In genomic region chr13:75800545-75800944, GRCh38 we compare ENCODE assay signal across 21 cellular contexts.
DNase-seq lines count a peak whose midpoint lies in the region; ATAC-seq, FAIRE-seq and TF ChIP-seq lines count a peak whose summit lies in the region.
"Had no signal": no experiment of that assay in that cellular context is flagged by ENCODE, and none has a peak within 500 bp of the region (broad histone marks: within the 10 kb centered on the region; RNA-seq: fewer than 3 reads in every experiment).

No MANE protein-coding gene starts in this region.

- no peak overlapping the region for H3K4me3 Mint-ChIP-seq in astrocyte (ENCODE audit: unreplicated experiment)
- H3K4me3 Mint-ChIP-seq in nephron progenitor cell, result no peak overlapping the region
- H3K4me3 Mint-ChIP-seq in activated T-helper 2 cell treated with anti-CD3 and anti-CD28 coated beads, Interferon-gamma antibody, Interleukin-2, Interleukin-4, amounts not matched to agents 10 μg/mL and 5 μg/mL and 100 μg/mL, durations not matched to agents 14 hours and 24 hours and 36 hours (ENCODE audit: low read depth), result no peak overlapping the region
- H3K4me3 Mint-ChIP-seq: activated T-cell treated with anti-CD3 and anti-CD28 coated beads, Interleukin-2, amount 50 U/mL, for 4 hours; T-helper 1 cell treated with Interleukin-12 subunit alpha and Interleukin-12 subunit beta and Interleukin-4 antibody, amounts not matched to agents 30 μg/mL and 1 μg/mL, for 36 hours had no signal

- H3K4me2 ChIP-seq in HCT116 (ENCODE audit: low read length) (no peak overlapping the region), astrocyte (ENCODE audit: low read length) (no peak overlapping the region)

- H3K27me3 ChIP-seq in HCT116 (ENCODE audit: insufficient read depth, low read length) (no peaks in the 10 kb centered on the region), astrocyte (ENCODE audit: insufficient read depth, low read length) (no peaks in the 10 kb centered on the region)

- H3K79me2 ChIP-seq in HCT116 (ENCODE audit: insufficient read depth, low read length) (no peaks in the 10 kb centered on the region), astrocyte (ENCODE audit: insufficient read depth, low read length) (peaks cover 14% of the 10 kb centered on the region)

- peak; percentile 66 for TF ChIP-seq RAD21 in HCT116 (IDR thresholded peaks at IDR 0.05; ENCODE audit: low read depth)

- H3K27ac ChIP-seq in HCT116 (ENCODE audit: low read depth, low read length) (no peak overlapping the region), astrocyte (ENCODE audit: low read depth, low read length) (no peak overlapping the region)
- H3K27ac ChIP-seq: epithelial cell of prostate had no signal

- DNase-seq in NCI-H82 (lab: John Stamatoyannopoulos, UW) (peak; percentile 15), NCI-H82 treated with DMSO at 0.1 percent for 48 hours (lab: John Stamatoyannopoulos, UW; ENCODE audit: unreplicated experiment) (no peak), HCT116 (ENCODE audit: low read depth, low spot score) (peak; percentile 19), astrocyte (ENCODE audit: low read depth) (no peak), nephron progenitor cell (no peak), NOMO-1 (lab: John Stamatoyannopoulos, UW; ENCODE audit: unreplicated experiment in 2 of 2) (no peak), amniotic stem cell (lab: John Stamatoyannopoulos, UW) (no peak)
- DNase-seq in activated T-helper 2 cell treated with anti-CD3 and anti-CD28 coated beads, Interferon-gamma antibody, Interleukin-2, Interleukin-4, amounts not matched to agents 10 μg/mL and 5 μg/mL and 100 μg/mL, durations not matched to agents 14 hours and 24 hours and 36 hours (ENCODE audit: low spot score), result no peak
- DNase-seq: activated CD4-positive, alpha-beta T cell treated with anti-CD3 and anti-CD28 coated beads for 1 hour; activated T-cell treated with anti-CD3 and anti-CD28 coated beads, Interleukin-2, amount 50 U/mL, for 4 hours; cerebellar nuclear complex; KG1; kidney glomerular epithelial cell; NCI-H1694; RPMI8226; stimulated activated CD4-positive, alpha-beta T cell treated with anti-CD3 and anti-CD28 coated beads, Interleukin-15, amount 100 ng/mL, for 24 hours; substantia nigra had no signal

- no peak for FAIRE-seq in astrocyte (lab: Jason Lieb, UNC)
- FAIRE-seq: GM18507, GM19239 had no signal

- RAD21 ChIA-PET in HCT116 (lab: Charles Lee; ENCODE audit: low non-redundant PET in 1 of 2, low total read pairs in 2 of 2, uncharacterized antibody in 2 of 2, unreplicated experiment in 2 of 2), result no interaction called here

- no peaks in the 10 kb centered on the region for H3K9me3 ChIP-seq in HCT116 (ENCODE audit: control insufficient read depth in 1 of 2, insufficient read depth in 1 of 2, low read depth in 1 of 2, low read length in 2 of 2)
- no peaks in the 10 kb centered on the region for H3K9me3 ChIP-seq in astrocyte (ENCODE audit: insufficient read depth, low read depth, low read length)

- peaks cover 15% of the 10 kb centered on the region for H3K4me1 Mint-ChIP-seq in astrocyte (ENCODE audit: low read depth, unreplicated experiment)
- H3K4me1 Mint-ChIP-seq in nephron progenitor cell, result peaks cover 11% of the 10 kb centered on the region
- H3K4me1 Mint-ChIP-seq in activated T-helper 2 cell treated with anti-CD3 and anti-CD28 coated beads, Interferon-gamma antibody, Interleukin-2, Interleukin-4, amounts not matched to agents 10 μg/mL and 5 μg/mL and 100 μg/mL, durations not matched to agents 14 hours and 24 hours and 36 hours (ENCODE audit: low read depth), result peaks cover 55% of the 10 kb centered on the region

- intact Hi-C loops in HCT116 (cut with micrococcal nuclease), result loop anchor here (1.0 kb wide), 1 partner anchor 105 kb away; no protein-coding TSS in a partner anchor
- intact Hi-C loops in activated T-helper 2 cell treated with anti-CD3 and anti-CD28 coated beads, Interferon-gamma antibody, Interleukin-2, Interleukin-4, amounts not matched to agents 10 μg/mL and 5 μg/mL and 100 μg/mL, durations not matched to agents 14 hours and 24 hours and 36 hours (cut with micrococcal nuclease), result loop anchor here (2.0 to 5.0 kb wide), 2 partner anchors 86 to 103 kb away; no protein-coding TSS in a partner anchor

- H3K4me3 ChIP-seq in HCT116 (replicated peaks in 1 of 2; ENCODE audit: low read depth in 1 of 2, low read length in 2 of 2) (no peak overlapping the region), astrocyte (ENCODE audit: insufficient read depth, low read depth, low read length) (no peak overlapping the region)

- H3K9me3 Mint-ChIP-seq in astrocyte (ENCODE audit: unreplicated experiment) (no peaks in the 10 kb centered on the region), nephron progenitor cell (no peaks in the 10 kb centered on the region)
- no peaks in the 10 kb centered on the region for H3K9me3 Mint-ChIP-seq in activated T-helper 2 cell treated with anti-CD3 and anti-CD28 coated beads, Interferon-gamma antibody, Interleukin-2, Interleukin-4, amounts not matched to agents 10 μg/mL and 5 μg/mL and 100 μg/mL, durations not matched to agents 14 hours and 24 hours and 36 hours
- H3K9me3 Mint-ChIP-seq: activated T-cell treated with anti-CD3 and anti-CD28 coated beads, Interleukin-2, amount 50 U/mL, for 4 hours; T-helper 1 cell treated with Interleukin-12 subunit alpha and Interleukin-12 subunit beta and Interleukin-4 antibody, amounts not matched to agents 30 μg/mL and 1 μg/mL, for 36 hours had no signal

- H3K27me3 Mint-ChIP-seq in astrocyte (ENCODE audit: low read depth, unreplicated experiment), result no peaks in the 10 kb centered on the region
- H3K27me3 Mint-ChIP-seq in nephron progenitor cell (ENCODE audit: low read depth, poor library complexity), result peaks cover 2% of the 10 kb centered on the region
- H3K27me3 Mint-ChIP-seq in activated T-helper 2 cell treated with anti-CD3 and anti-CD28 coated beads, Interferon-gamma antibody, Interleukin-2, Interleukin-4, amounts not matched to agents 10 μg/mL and 5 μg/mL and 100 μg/mL, durations not matched to agents 14 hours and 24 hours and 36 hours (ENCODE audit: low read depth), result no peaks in the 10 kb centered on the region

- CTCF ChIA-PET in HCT116 (lab: Charles Lee), result interaction anchor here (1.3 to 4.8 kb wide), 3 partner anchors 96 to 108 kb away, joined by 3 to 58 read pairs (median 5); no protein-coding TSS in a partner anchor

- BruUV-seq in HCT116 (replicated peaks; lab: Mats Ljungman, UMichigan), result no TSS peak

- peaks cover 10 to 21% of the 10 kb centered on the region in 2 experiments for H3K4me1 ChIP-seq in HCT116 (ENCODE audit: control insufficient read depth in 1 of 2, insufficient read depth in 2 of 2, low read length in 2 of 2)
- peaks cover 13% of the 10 kb centered on the region for H3K4me1 ChIP-seq in astrocyte (ENCODE audit: insufficient read depth, low read length)

- TF ChIP-seq CTCF in HCT116 (IDR thresholded peaks at IDR 0.05 in 2 of 3, conservative IDR thresholded peaks at IDR 0.05 in 1 of 3; ENCODE audit: borderline replicate concordance in 1 of 3, insufficient read depth in 1 of 3, low read depth in 2 of 3, low read length in 2 of 3), result peak in 2 of 3 experiments; percentile 17 to 62; a peak in 2 of 6 replicates
- no peak for TF ChIP-seq CTCF in astrocyte (IDR thresholded peaks at IDR 0.05; ENCODE audit: insufficient read depth, low read depth, low read length)
- no peak for TF ChIP-seq CTCF in nephron progenitor cell (IDR thresholded peaks at IDR 0.05)

- H3K9ac ChIP-seq in HCT116 (ENCODE audit: low read length) (no peak overlapping the region), astrocyte (ENCODE audit: low read length) (no peak overlapping the region)

- ATAC-seq in HCT116, result no peak
- ATAC-seq: activated T-cell treated with anti-CD3 and anti-CD28 coated beads, Interleukin-2, amount 50 U/mL, for 4 hours had no signal

- H3K36me3 ChIP-seq in HCT116 (ENCODE audit: control insufficient read depth in 1 of 2, insufficient read depth in 2 of 2, low read length in 2 of 2) (no peaks in the 10 kb centered on the region), astrocyte (ENCODE audit: insufficient read depth, low read length) (peaks cover 62% of the 10 kb centered on the region)

- H3K36me3 Mint-ChIP-seq in astrocyte (ENCODE audit: low read depth, unreplicated experiment) (peaks cover 15% of the 10 kb centered on the region), nephron progenitor cell (ENCODE audit: low read depth) (no peaks in the 10 kb centered on the region)
- peaks cover 26% of the 10 kb centered on the region for H3K36me3 Mint-ChIP-seq in activated T-helper 2 cell treated with anti-CD3 and anti-CD28 coated beads, Interferon-gamma antibody, Interleukin-2, Interleukin-4, amounts not matched to agents 10 μg/mL and 5 μg/mL and 100 μg/mL, durations not matched to agents 14 hours and 24 hours and 36 hours (ENCODE audit: low read depth)

- H2AFZ ChIP-seq in HCT116 (ENCODE audit: low read depth, low read length, poor library complexity, severe bottlenecking) (no peak overlapping the region), astrocyte (ENCODE audit: low read depth, low read length) (no peak overlapping the region)

- POLR2A ChIA-PET in HCT116 (lab: Charles Lee), result no interaction called here

- H3K9me2 ChIP-seq in HCT116 (ENCODE audit: insufficient read depth), result no peaks in the 10 kb centered on the region

- TF ChIP-seq POLR2A in HCT116 (IDR thresholded peaks at IDR 0.05; ENCODE audit: borderline replicate concordance, extremely low read depth, insufficient read depth, insufficient read length), result no peak

- no peaks in the 10 kb centered on the region for H4K20me1 ChIP-seq in HCT116 (ENCODE audit: insufficient read depth)
- no peaks in the 10 kb centered on the region for H4K20me1 ChIP-seq in astrocyte (ENCODE audit: insufficient read depth, low read length)

- H3K27ac Mint-ChIP-seq in astrocyte (ENCODE audit: unreplicated experiment) (peak overlapping the region; percentile 9), nephron progenitor cell (peak overlapping the region; percentile 37)
- H3K27ac Mint-ChIP-seq in activated T-helper 2 cell treated with anti-CD3 and anti-CD28 coated beads, Interferon-gamma antibody, Interleukin-2, Interleukin-4, amounts not matched to agents 10 μg/mL and 5 μg/mL and 100 μg/mL, durations not matched to agents 14 hours and 24 hours and 36 hours, result no peak overlapping the region
- H3K27ac Mint-ChIP-seq: T-helper 1 cell treated with Interleukin-12 subunit alpha and Interleukin-12 subunit beta and Interleukin-4 antibody, amounts not matched to agents 30 μg/mL and 1 μg/mL, for 36 hours had no signal

TF ChIP-seq in HCT116, 20 proteins besides CTCF, POLR2A, EP300 and RAD21 (continues in another document):
- TF ChIP-seq YY1 (IDR thresholded peaks at IDR 0.05; ENCODE audit: extremely low read depth, insufficient replicate concordance, low read depth, low read length), result no peak
- TF ChIP-seq SP1 (IDR thresholded peaks at IDR 0.05; ENCODE audit: low read depth), result no peak
- TF ChIP-seq JUND (IDR thresholded peaks at IDR 0.05), result no peak
- TF ChIP-seq CEBPB (IDR thresholded peaks at IDR 0.05; ENCODE audit: low read depth), result no peak
- no peak for TF ChIP-seq CBX3 (IDR thresholded peaks at IDR 0.05; ENCODE audit: low read depth)

Comparison
In these comparisons a context has a peak if more than half of its experiments do, and no peak if none do; other contexts are left out.
1. DNase-seq: peak in NCI-H82 (single experiment) and HCT116 (single experiment); none in NCI-H82 treated with DMSO at 0.1 percent for 48 hours (single experiment), astrocyte (single experiment), nephron progenitor cell (single experiment), NOMO-1 (0 of 2), amniotic stem cell (single experiment) and activated T-helper 2 cell treated with anti-CD3 and anti-CD28 coated beads, Interferon-gamma antibody, Interleukin-2, Interleukin-4, amounts not matched to agents 10 μg/mL and 5 μg/mL and 100 μg/mL, durations not matched to agents 14 hours and 24 hours and 36 hours (single experiment).
2. CTCF ChIP-seq: peak in HCT116 (2 of 3); none in astrocyte (single experiment) and nephron progenitor cell (single experiment).